ENCODE assay signal across 8 cellular contexts in the genomic region with DNA sequence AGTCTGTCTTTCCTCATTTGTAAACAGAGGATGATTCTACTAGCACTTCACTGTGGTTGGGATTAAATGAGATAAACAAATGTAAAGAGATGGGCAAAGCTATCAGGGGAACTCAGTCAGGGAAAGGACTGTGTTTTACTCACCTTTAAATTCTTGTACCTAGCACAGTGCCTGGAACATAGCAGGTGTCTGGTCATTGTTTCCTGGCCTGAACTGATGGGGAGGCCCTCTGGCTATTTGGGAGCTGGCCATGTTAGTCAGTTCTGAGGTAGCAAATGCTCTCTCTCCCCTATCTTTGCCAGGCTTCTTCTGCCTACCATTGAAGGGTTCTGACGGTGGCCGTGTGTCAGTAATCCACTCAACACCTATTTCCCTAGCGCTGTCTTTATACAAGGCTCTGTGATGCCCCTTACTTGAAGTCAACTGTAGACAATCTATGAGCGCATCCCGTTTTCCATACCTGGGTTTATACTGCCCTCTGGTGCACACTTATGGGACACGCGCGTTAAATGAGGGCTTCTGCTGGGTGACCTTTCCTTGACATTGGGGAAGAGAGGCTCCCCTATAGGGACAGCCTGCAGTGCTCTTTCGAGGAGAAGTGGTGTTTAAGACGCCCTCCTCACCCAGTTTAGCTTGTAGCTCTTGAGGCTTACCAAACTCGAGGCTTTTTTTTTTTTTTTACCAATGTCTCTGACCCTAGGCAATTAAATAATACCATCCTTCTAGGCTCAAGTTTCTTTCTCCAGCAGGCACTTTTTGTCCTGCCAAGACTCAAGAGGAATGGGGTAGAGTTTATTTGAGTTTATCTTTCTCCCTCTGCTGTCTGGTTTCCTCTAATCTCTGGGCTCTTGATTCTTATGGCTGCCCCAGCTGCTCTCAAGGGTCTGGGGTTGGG. TPM values are rescaled to one million over a fixed set of nuclear protein-coding genes. Genes with fewer than 3 reads are reported as not detected.
DNase-seq lines count a peak whose midpoint lies in the region; ATAC-seq and TF ChIP-seq lines count a peak whose summit lies in the region.

No MANE protein-coding gene starts in this region.

- peak; percentile 71 for TF ChIP-seq CTCF in BJ (IDR thresholded peaks at IDR 0.05; ENCODE audit: insufficient read depth, low read depth, low read length)
- peak; percentile 84 for TF ChIP-seq CTCF in progenitor cell of endocrine pancreas (IDR thresholded peaks at IDR 0.05; ENCODE audit: unreplicated experiment)

- CTCF ChIA-PET in BJ (lab: Yijun Ruan, JAX), result interaction anchor here (0.6 to 10.4 kb wide), 34 partner anchors 8 to 242 kb away, joined by 3 to 138 read pairs (median 5); a partner anchor contains a TSS
- CTCF ChIA-PET in activated naive CD4-positive, alpha-beta T cell treated with anti-CD3 and anti-CD28 coated beads for 36 hours (lab: Charles Lee), result interaction anchor here (0.7 to 8.6 kb wide), 19 partner anchors 9 to 187 kb away, joined by 3 to 164 read pairs (median 4); a partner anchor contains a TSS

- no peak overlapping the region for H3K4me3 ChIP-seq in BJ (ENCODE audit: low read depth, low read length)

- no peaks in the 10 kb centered on the region for H3K36me3 Mint-ChIP-seq in activated naive CD4-positive, alpha-beta T cell treated with anti-CD3 and anti-CD28 coated beads for 36 hours (ENCODE audit: low read depth)
- H3K36me3 Mint-ChIP-seq in progenitor cell of endocrine pancreas (ENCODE audit: insufficient read depth), result no peaks in the 10 kb centered on the region

- POLR2A ChIA-PET in BJ (lab: Charles Lee), result no interaction called here

- DNase-seq in BJ (ENCODE audit: low read depth), result no peak
- DNase-seq in NCI-H1092 (lab: John Stamatoyannopoulos, UW), result peak; percentile 61
- DNase-seq in SK-N-DZ (ENCODE audit: low spot score), result peak; percentile 84
- DNase-seq in activated naive CD4-positive, alpha-beta T cell treated with anti-CD3 and anti-CD28 coated beads for 36 hours, result peak; percentile 81
- DNase-seq in glomerular visceral epithelial cell (ENCODE audit: extremely low spot score), result peak; percentile 63
- DNase-seq in progenitor cell of endocrine pancreas (ENCODE audit: low spot score, unreplicated experiment), result peak; percentile 30
- peak; percentile 63 for DNase-seq in ureter (ENCODE audit: low spot score)

- no peak overlapping the region for H3K27ac Mint-ChIP-seq in activated naive CD4-positive, alpha-beta T cell treated with anti-CD3 and anti-CD28 coated beads for 36 hours
- no peak overlapping the region for H3K27ac Mint-ChIP-seq in progenitor cell of endocrine pancreas

- H3K27me3 Mint-ChIP-seq in activated naive CD4-positive, alpha-beta T cell treated with anti-CD3 and anti-CD28 coated beads for 36 hours (ENCODE audit: low read depth), result peaks cover 24% of the 10 kb centered on the region
- peaks cover 35% of the 10 kb centered on the region for H3K27me3 Mint-ChIP-seq in progenitor cell of endocrine pancreas

- intact Hi-C loops in activated naive CD4-positive, alpha-beta T cell treated with anti-CD3 and anti-CD28 coated beads for 36 hours (cut with micrococcal nuclease), result loop anchor here (1.0 to 2.0 kb wide), 8 partner anchors 25 to 242 kb away; a partner anchor contains a TSS

- H3K27me3 ChIP-seq in BJ (ENCODE audit: control insufficient read depth, insufficient read depth, low read length), result peaks cover 16% of the 10 kb centered on the region

- no peaks in the 10 kb centered on the region for H3K9me3 Mint-ChIP-seq in activated naive CD4-positive, alpha-beta T cell treated with anti-CD3 and anti-CD28 coated beads for 36 hours
- no peaks in the 10 kb centered on the region for H3K9me3 Mint-ChIP-seq in progenitor cell of endocrine pancreas (ENCODE audit: low read depth)

- peak; percentile 54 for ATAC-seq in GM21381 (IDR thresholded peaks at IDR 0.05; ENCODE audit: unreplicated experiment)

- H3K4me3 Mint-ChIP-seq in activated naive CD4-positive, alpha-beta T cell treated with anti-CD3 and anti-CD28 coated beads for 36 hours, result no peak overlapping the region
- no peak overlapping the region for H3K4me3 Mint-ChIP-seq in progenitor cell of endocrine pancreas (ENCODE audit: low read depth)

- no peaks in the 10 kb centered on the region for H3K36me3 ChIP-seq in BJ (ENCODE audit: control insufficient read depth, insufficient read depth, low read length)

- no peaks in the 10 kb centered on the region for H3K4me1 Mint-ChIP-seq in activated naive CD4-positive, alpha-beta T cell treated with anti-CD3 and anti-CD28 coated beads for 36 hours (ENCODE audit: low read depth)
- peaks cover 1% of the 10 kb centered on the region for H3K4me1 Mint-ChIP-seq in progenitor cell of endocrine pancreas (ENCODE audit: low read depth)

RNA-seq across cellular contexts. Expression of a gene that starts 4.0 kb away (rescaled TPM):
- polyA plus RNA-seq in BJ (2011; rRNA removed), result not detected in 2 replicates
- polyA minus RNA-seq in BJ (2011; rRNA and poly(A)+ RNA removed), result not detected in 2 replicates
- polyA plus RNA-seq in SK-N-DZ (2014; cell fraction: cytosol; rRNA removed), result 0.78 and 0.85 TPM in 2 replicates
- 0.23 TPM in 1 of 2 replicates, not detected in the other for polyA plus RNA-seq in SK-N-DZ (2014; cell fraction: nucleus; rRNA removed)
- not detected for total RNA-seq in activated naive CD4-positive, alpha-beta T cell treated with anti-CD3 and anti-CD28 coated beads for 36 hours
- total RNA-seq in progenitor cell of endocrine pancreas (not detected in 2 replicates), ureter (not detected)

RNA-seq across cellular contexts. Expression of a gene that starts 25.3 kb away (rescaled TPM):
- polyA plus RNA-seq in BJ (2011; rRNA removed), result 4.5 and 7.3 TPM in 2 replicates
- polyA minus RNA-seq in BJ (2011; rRNA and poly(A)+ RNA removed), result 6.7 and 9.1 TPM in 2 replicates
- 19.4 and 22.6 TPM in 2 replicates for polyA plus RNA-seq in SK-N-DZ (2014; cell fraction: cytosol; rRNA removed)
- 19.7 and 26.8 TPM in 2 replicates for polyA plus RNA-seq in SK-N-DZ (2014; cell fraction: nucleus; rRNA removed)
- 10 to 100 TPM; 11.6 to 12.9 TPM for total RNA-seq in activated naive CD4-positive, alpha-beta T cell treated with anti-CD3 and anti-CD28 coated beads for 36 hours
- total RNA-seq in progenitor cell of endocrine pancreas, result 26.5 and 28.8 TPM in 2 replicates
- 17.4 TPM for total RNA-seq in ureter

RNA-seq across cellular contexts. Expression of a gene that starts 49.0 kb away (rescaled TPM):
- 7.6 and 13.4 TPM in 2 replicates for polyA plus RNA-seq in BJ (2011; rRNA removed)
- 6.7 and 8.8 TPM in 2 replicates for polyA minus RNA-seq in BJ (2011; rRNA and poly(A)+ RNA removed)
- 36.2 and 36.3 TPM in 2 replicates for polyA plus RNA-seq in SK-N-DZ (2014; cell fraction: cytosol; rRNA removed)
- 22.1 and 22.7 TPM in 2 replicates for polyA plus RNA-seq in SK-N-DZ (2014; cell fraction: nucleus; rRNA removed)
- 10 to 100 TPM; 17.9 to 18.8 TPM for total RNA-seq in activated naive CD4-positive, alpha-beta T cell treated with anti-CD3 and anti-CD28 coated beads for 36 hours
- total RNA-seq in progenitor cell of endocrine pancreas, result 30.4 and 30.5 TPM in 2 replicates
- total RNA-seq in ureter, result 22.1 TPM
